11 cellular contexts compared by ENCODE assay signal in the genomic region with DNA sequence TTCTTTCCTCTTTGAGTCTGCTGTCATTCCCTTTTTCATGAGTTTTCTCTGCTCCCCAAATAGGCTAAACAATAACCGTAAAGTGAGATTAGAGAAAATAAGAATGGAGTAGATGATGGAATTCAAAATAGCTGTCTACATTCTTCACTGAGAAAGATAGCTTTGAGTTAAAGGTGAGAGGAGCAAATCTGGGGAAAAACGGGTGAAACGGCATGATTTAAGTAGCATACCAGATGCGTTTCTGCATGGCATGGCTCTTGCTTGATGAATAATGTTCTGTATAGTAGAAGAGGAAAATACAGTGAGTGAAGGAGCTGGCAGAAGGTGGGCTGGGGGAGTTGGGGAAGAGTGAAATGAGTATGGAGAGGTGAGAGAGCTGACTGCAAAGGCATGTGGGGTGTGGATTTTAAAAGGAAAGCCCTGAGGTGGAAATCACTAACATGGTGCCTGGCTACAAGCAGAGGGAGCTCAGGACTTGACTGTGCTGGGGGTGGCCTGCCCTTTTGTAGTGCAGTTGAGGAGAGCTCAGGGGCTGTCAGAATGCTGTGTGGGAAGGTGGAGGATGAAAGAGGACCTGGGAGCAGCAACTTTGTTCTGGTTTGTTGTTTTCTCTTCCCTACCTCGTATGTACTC. TPM values are rescaled to one million over a fixed set of nuclear protein-coding genes. Genes with fewer than 3 reads are reported as not detected.
A peak's percentile ranks its signal among the peaks of the same experiment; 100 is the strongest.
DNase-seq lines count a peak whose midpoint lies in the region; ATAC-seq and TF ChIP-seq lines count a peak whose summit lies in the region.
"Had no signal": no experiment of that assay in that cellular context is flagged by ENCODE, and none has a peak within 500 bp of the region (broad histone marks: within the 10 kb centered on the region; RNA-seq: fewer than 3 reads in every experiment).

No MANE protein-coding gene starts in this region.

- no peak overlapping the region for H4K8ac ChIP-seq in H9 (replicated peaks; ENCODE audit: insufficient read length, low read depth, low read length)

- H2AK5ac ChIP-seq in H9 (ENCODE audit: insufficient read length, low read length): no peak overlapping the region

- no peak overlapping the region for H3K56ac ChIP-seq in H9 (ENCODE audit: insufficient read length, low read depth, low read length)

- peak; percentile 60 for DNase-seq in H9
- peak; percentile 70 for DNase-seq in cerebellar cortex (ENCODE audit: low spot score)
- no peak for DNase-seq in natural killer cell treated with Interleukin-12 subunit alpha and Interleukin-12 subunit beta and Interleukin-15 and Interleukin-18, amount 100 ng/mL, for 72 hours (ENCODE audit: low spot score)
- no peak for DNase-seq in DMS153 treated with DMSO at 0.1 percent for 48 hours (lab: John Stamatoyannopoulos, UW; ENCODE audit: unreplicated experiment)
- DNase-seq: activated CD4-positive, CD25-positive, alpha-beta regulatory T cell treated with anti-CD3 and anti-CD28 coated beads, Interleukin-2, amount 50 U/mL, for 72 hours; DMS79 treated with DMSO at 0.1 percent for 48 hours; pancreas had no signal

- WGBS in H9 (ENCODE audit: extremely low coverage, insufficient read length, low lambda C conversion rate): no CpG with 5 or more reads among the region's 5 CpGs

- no peaks in the 10 kb centered on the region for H3K23me2 ChIP-seq in H9 (ENCODE audit: insufficient read length, low read depth, low read length, poor library complexity, severe bottlenecking)

- peaks cover 0 to 7% (median 0%) of the 10 kb centered on the region in 3 experiments; a peak in 2 of 7 replicates for H3K36me3 Mint-ChIP-seq in H9 (ENCODE audit: insufficient read depth in 1 of 3, low read depth in 3 of 3)
- no peaks in the 10 kb centered on the region for H3K36me3 Mint-ChIP-seq in natural killer cell treated with Interleukin-12 subunit alpha and Interleukin-12 subunit beta and Interleukin-15 and Interleukin-18, amount 100 ng/mL, for 72 hours

- peaks cover 3% of the 10 kb centered on the region; the same call in 1 of the 2 replicates for H3K79me2 ChIP-seq in H9 (ENCODE audit: insufficient read depth, low read length)

- no peak overlapping the region for H3K4ac ChIP-seq in H9 (ENCODE audit: low read depth, low read length)

- no peak overlapping the region for H2AFZ ChIP-seq in H9 (ENCODE audit: low read length)

- H3K18ac ChIP-seq in H9 (ENCODE audit: insufficient read length, low read depth, low read length): no peak overlapping the region

- no peaks in the 10 kb centered on the region for H3K27me3 ChIP-seq in H9 (ENCODE audit: insufficient read depth, low read length)
- H3K27me3 ChIP-seq: pancreas had no signal

- H2BK120ac ChIP-seq in H9 (ENCODE audit: low read depth, low read length, poor library complexity, severe bottlenecking): no peak overlapping the region

- H3T11ph ChIP-seq in H9 (ENCODE audit: low read length): no peak overlapping the region

- peaks cover 3% of the 10 kb centered on the region; the same call in 1 of the 2 replicates for H3K4me1 ChIP-seq in H9 (ENCODE audit: insufficient read depth, low read length)

- H3K23ac ChIP-seq in H9 (ENCODE audit: insufficient read length, low read depth, low read length): no peak overlapping the region

- peak overlapping the region in 1 of 2 experiments; percentile 1; a peak in 1 of 5 replicates for H3K4me3 Mint-ChIP-seq in H9
- H3K4me3 Mint-ChIP-seq in natural killer cell treated with Interleukin-12 subunit alpha and Interleukin-12 subunit beta and Interleukin-15 and Interleukin-18, amount 100 ng/mL, for 72 hours: no peak overlapping the region

- no peak overlapping the region for H2BK15ac ChIP-seq in H9 (ENCODE audit: low read depth, low read length)

- H4K20me1 ChIP-seq in H9 (ENCODE audit: control insufficient read depth, insufficient read depth, insufficient read length): no peaks in the 10 kb centered on the region

- H2BK5ac ChIP-seq in H9 (ENCODE audit: insufficient read length, low read length): no peak overlapping the region

- no peak overlapping the region for H4K5ac ChIP-seq in H9 (ENCODE audit: insufficient read length, low read depth, low read length)

- no peak overlapping the region for H4K91ac ChIP-seq in H9 (ENCODE audit: insufficient read length, low read depth, low read length)

- H2BK20ac ChIP-seq in H9 (ENCODE audit: low read depth, low read length, poor library complexity, severe bottlenecking): no peak overlapping the region

- H2BK12ac ChIP-seq in H9 (ENCODE audit: insufficient read length, low read depth, low read length): no peak overlapping the region

- H3K4me1 Mint-ChIP-seq in H9: peaks cover 24 to 27% of the 10 kb centered on the region in 2 experiments
- H3K4me1 Mint-ChIP-seq in natural killer cell treated with Interleukin-12 subunit alpha and Interleukin-12 subunit beta and Interleukin-15 and Interleukin-18, amount 100 ng/mL, for 72 hours (ENCODE audit: low read depth in 2 of 2): peaks cover 24% of the 10 kb centered on the region in 2 donors

- no peaks in the 10 kb centered on the region for H3K9me3 ChIP-seq in H9 (ENCODE audit: control insufficient read depth, low read depth, low read length)
- H3K9me3 ChIP-seq: pancreas had no signal

- H3K27ac ChIP-seq in 22Rv1: peak overlapping the region; percentile 36; the same call in 1 of the 2 replicates
- H3K27ac ChIP-seq in H9 (ENCODE audit: insufficient read length, low read depth, low read length): no peak overlapping the region

- H3K79me1 ChIP-seq in H9 (ENCODE audit: insufficient read depth, low read depth, low read length, poor library complexity, severe bottlenecking): peaks cover 3% of the 10 kb centered on the region

- no peaks in the 10 kb centered on the region for H3K27me3 Mint-ChIP-seq in H9 (ENCODE audit: low read depth)
- no peaks in the 10 kb centered on the region for H3K27me3 Mint-ChIP-seq in natural killer cell treated with Interleukin-12 subunit alpha and Interleukin-12 subunit beta and Interleukin-15 and Interleukin-18, amount 100 ng/mL, for 72 hours

- H3K27ac Mint-ChIP-seq in H9: peak overlapping the region; percentile 29 to 87 (median 60); a peak in 6 of 7 replicates
- peak overlapping the region; percentile 56 to 80 for H3K27ac Mint-ChIP-seq in natural killer cell treated with Interleukin-12 subunit alpha and Interleukin-12 subunit beta and Interleukin-15 and Interleukin-18, amount 100 ng/mL, for 72 hours

- H3K4me2 ChIP-seq in H9 (ENCODE audit: insufficient read depth, insufficient read length, low read length): no peak overlapping the region

- no peak overlapping the region for H3K14ac ChIP-seq in H9 (ENCODE audit: insufficient read depth, low read length)

- no peaks in the 10 kb centered on the region for H3K9me3 Mint-ChIP-seq in H9
- H3K9me3 Mint-ChIP-seq in natural killer cell treated with Interleukin-12 subunit alpha and Interleukin-12 subunit beta and Interleukin-15 and Interleukin-18, amount 100 ng/mL, for 72 hours: no peaks in the 10 kb centered on the region

- TF ChIP-seq CTCF in 22Rv1 (IDR thresholded peaks at IDR 0.05) (no peak), H9 (conservative IDR thresholded peaks at IDR 0.05) (peak; percentile 19; the same call in 2 of the 3 replicates)

- H3K9ac ChIP-seq in H9 (ENCODE audit: extremely low read depth, insufficient read length, low read length): no peak overlapping the region

- no peak for ATAC-seq in natural killer cell treated with Interleukin-12 subunit alpha and Interleukin-12 subunit beta and Interleukin-15 and Interleukin-18, amount 100 ng/mL, for 72 hours
- ATAC-seq in GM21529 (IDR thresholded peaks at IDR 0.05; ENCODE audit: unreplicated experiment) (no peak), GM18520 (IDR thresholded peaks at IDR 0.05; ENCODE audit: unreplicated experiment) (no peak), HG03378 (IDR thresholded peaks at IDR 0.05; ENCODE audit: unreplicated experiment) (no peak)

RNA-seq across cellular contexts. Expression of a gene that starts 8.8 kb away (rescaled TPM):
- total RNA-seq in H9 (2021): 9.7 and 9.8 TPM in 2 replicates
- total RNA-seq in natural killer cell treated with Interleukin-12 subunit alpha and Interleukin-12 subunit beta and Interleukin-15 and Interleukin-18, amount 100 ng/mL, for 72 hours: 10 to 100 TPM; 13.5 to 13.9 TPM

RNA-seq across cellular contexts. Expression of a gene that starts 44.8 kb away (rescaled TPM):
- 25.6 and 30.2 TPM in 2 replicates for total RNA-seq in H9 (2021)
- 10 to 100 TPM; 28.8 to 32.6 TPM for total RNA-seq in natural killer cell treated with Interleukin-12 subunit alpha and Interleukin-12 subunit beta and Interleukin-15 and Interleukin-18, amount 100 ng/mL, for 72 hours

Comparison
In these comparisons a context has a peak if more than half of its experiments do, and no peak if none do; other contexts are left out.
1. DNase-seq: peak in H9 (single experiment) and cerebellar cortex (single experiment); none in natural killer cell treated with Interleukin-12 subunit alpha and Interleukin-12 subunit beta and Interleukin-15 and Interleukin-18, amount 100 ng/mL, for 72 hours (single experiment) and DMS153 treated with DMSO at 0.1 percent for 48 hours (single experiment).